Comparison of ENCODE assay signal across 8 cellular contexts in the genomic region with DNA sequence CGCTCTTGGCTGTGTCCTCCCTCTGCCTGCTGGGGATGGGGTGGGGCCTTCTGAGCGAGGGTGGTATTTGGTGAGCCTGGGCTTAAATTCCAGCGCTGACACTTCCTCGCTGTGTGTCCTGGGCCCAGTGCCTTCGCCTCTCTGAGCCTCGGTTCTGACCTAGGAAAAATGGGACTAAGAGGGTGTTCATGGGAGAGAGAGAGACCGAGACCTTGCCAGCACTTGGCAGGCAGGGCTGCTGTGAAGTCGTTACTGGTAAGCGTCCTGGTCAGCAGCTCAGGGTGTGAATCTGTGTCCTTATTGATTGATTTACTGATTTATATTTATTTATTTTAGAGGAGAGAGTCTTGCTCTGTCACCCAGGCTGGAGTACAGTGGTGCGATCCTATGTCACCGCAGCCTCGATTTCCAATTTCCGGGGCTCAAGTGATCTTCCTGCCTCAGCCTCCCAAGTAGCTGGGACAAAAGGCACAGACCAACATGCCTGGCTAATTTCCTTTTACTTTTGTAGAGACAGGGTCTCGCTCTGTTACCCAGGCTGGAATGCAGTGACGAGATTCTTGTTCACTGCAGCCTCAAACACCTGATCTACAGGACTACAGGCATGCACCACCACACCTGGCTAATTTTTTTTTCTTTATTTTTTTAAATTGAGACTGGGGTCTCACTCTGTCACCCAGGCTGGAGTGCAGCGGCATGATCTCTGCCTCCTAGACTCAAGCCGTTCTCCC. TPM values are rescaled to one million over a fixed set of nuclear protein-coding genes. Genes with fewer than 3 reads are reported as not detected.
DNase-seq lines count a peak whose midpoint lies in the region; ATAC-seq, FAIRE-seq and TF ChIP-seq lines count a peak whose summit lies in the region.

No MANE protein-coding gene starts in this region.

- H3K4me1 Mint-ChIP-seq in activated T-helper 1 cell treated with anti-CD3 and anti-CD28 coated beads, Interleukin-12 subunit alpha, Interleukin-12 subunit beta, Interleukin-2, Interleukin-4 antibody, amounts not matched to agents 30 ng/mL and 10 ng/mL and 1 ng/mL, durations not matched to agents 14 hours and 24 hours and 36 hours (ENCODE audit: low read depth): peaks cover 53% of the 10 kb centered on the region

- no peaks in the 10 kb centered on the region for H3K9me3 ChIP-seq in GM23248 (ENCODE audit: low read depth)
- H3K9me3 ChIP-seq in skeletal muscle tissue (ENCODE audit: control insufficient read depth in 3 of 3, low read length in 3 of 3): no peaks in the 10 kb centered on the region

- H3K9ac ChIP-seq in GM23248 (no peak overlapping the region), skeletal muscle tissue (ENCODE audit: low read depth in 1 of 3, low read length in 3 of 3) (peak overlapping the region in 2 of 3 donors; percentile 51 to 86)

- peak overlapping the region; percentile 72 for H3K4me2 ChIP-seq in GM23248 (ENCODE audit: unreplicated experiment)

- 58% methylated on average over 17 of the region's 17 CpGs for WGBS in GM23248 (ENCODE audit: low coverage in 1 of 2, low lambda C conversion rate in 2 of 2, missing lambda C conversion rate in 2 of 2), 2 experiments

- TF ChIP-seq CTCF in foreskin fibroblast (IDR thresholded peaks at IDR 0.05; ENCODE audit: low read depth, low read length): no peak

- ATAC-seq in HG02852 (IDR thresholded peaks at IDR 0.05; ENCODE audit: unreplicated experiment): no peak

- TF ChIP-seq POLR2A in GM12891 (IDR thresholded peaks at IDR 0.05; ENCODE audit: low read depth, low read length): no peak

- no peaks in the 10 kb centered on the region for H3K36me3 ChIP-seq in GM23248 (ENCODE audit: low read depth)
- H3K36me3 ChIP-seq in skeletal muscle tissue (ENCODE audit: control insufficient read depth in 3 of 3, insufficient read depth in 3 of 3, low read length in 3 of 3): peaks cover 0 to 2% (median 0%) of the 10 kb centered on the region in 3 donors

- peaks cover 10% of the 10 kb centered on the region for H3K36me3 Mint-ChIP-seq in activated T-helper 1 cell treated with anti-CD3 and anti-CD28 coated beads, Interleukin-12 subunit alpha, Interleukin-12 subunit beta, Interleukin-2, Interleukin-4 antibody, amounts not matched to agents 30 ng/mL and 10 ng/mL and 1 ng/mL, durations not matched to agents 14 hours and 24 hours and 36 hours (ENCODE audit: low read depth)

- H3K79me2 ChIP-seq in GM23248 (ENCODE audit: insufficient read depth): peaks cover 69% of the 10 kb centered on the region

- H3K4me3 Mint-ChIP-seq in activated T-helper 1 cell treated with anti-CD3 and anti-CD28 coated beads, Interleukin-12 subunit alpha, Interleukin-12 subunit beta, Interleukin-2, Interleukin-4 antibody, amounts not matched to agents 30 ng/mL and 10 ng/mL and 1 ng/mL, durations not matched to agents 14 hours and 24 hours and 36 hours: peak overlapping the region; percentile 84

- no peaks in the 10 kb centered on the region for H4K20me1 ChIP-seq in GM23248 (ENCODE audit: insufficient read depth)

- no peaks in the 10 kb centered on the region for H3K9me2 ChIP-seq in GM23248 (ENCODE audit: insufficient read depth)

- H3K27me3 Mint-ChIP-seq in activated T-helper 1 cell treated with anti-CD3 and anti-CD28 coated beads, Interleukin-12 subunit alpha, Interleukin-12 subunit beta, Interleukin-2, Interleukin-4 antibody, amounts not matched to agents 30 ng/mL and 10 ng/mL and 1 ng/mL, durations not matched to agents 14 hours and 24 hours and 36 hours (ENCODE audit: insufficient read depth): peaks cover 6% of the 10 kb centered on the region

- intact Hi-C loops in activated T-helper 1 cell treated with anti-CD3 and anti-CD28 coated beads, Interleukin-12 subunit alpha, Interleukin-12 subunit beta, Interleukin-2, Interleukin-4 antibody, amounts not matched to agents 30 ng/mL and 10 ng/mL and 1 ng/mL, durations not matched to agents 14 hours and 24 hours and 36 hours (cut with micrococcal nuclease): no loop called here

- H3K27me3 ChIP-seq in GM23248 (replicated peaks; ENCODE audit: insufficient read depth) (no peaks in the 10 kb centered on the region), skeletal muscle tissue (ENCODE audit: control insufficient read depth in 3 of 3, insufficient read depth in 3 of 3, low read length in 3 of 3) (peaks cover 0 to 9% (median 6%) of the 10 kb centered on the region in 3 donors)

- H3K27ac ChIP-seq in GM23248 (peak overlapping the region; percentile 75), skeletal muscle tissue (ENCODE audit: low read depth, low read length) (peak overlapping the region; percentile 45)

- H3K9me3 Mint-ChIP-seq in activated T-helper 1 cell treated with anti-CD3 and anti-CD28 coated beads, Interleukin-12 subunit alpha, Interleukin-12 subunit beta, Interleukin-2, Interleukin-4 antibody, amounts not matched to agents 30 ng/mL and 10 ng/mL and 1 ng/mL, durations not matched to agents 14 hours and 24 hours and 36 hours: no peaks in the 10 kb centered on the region

- peak overlapping the region; percentile 85 for H3K27ac Mint-ChIP-seq in activated T-helper 1 cell treated with anti-CD3 and anti-CD28 coated beads, Interleukin-12 subunit alpha, Interleukin-12 subunit beta, Interleukin-2, Interleukin-4 antibody, amounts not matched to agents 30 ng/mL and 10 ng/mL and 1 ng/mL, durations not matched to agents 14 hours and 24 hours and 36 hours

- no peak for FAIRE-seq in GM12891 (lab: Jason Lieb, UNC)

- peak overlapping the region; percentile 73; the same call in 1 of the 2 replicates for H2AFZ ChIP-seq in GM23248

- peak overlapping the region; percentile 82 for H3K4me3 ChIP-seq in GM23248
- H3K4me3 ChIP-seq in foreskin fibroblast (ENCODE audit: low read depth in 1 of 2, low read length in 2 of 2): peak overlapping the region; percentile 67 to 74
- H3K4me3 ChIP-seq in skeletal muscle tissue (ENCODE audit: low read length in 3 of 3): peak overlapping the region; percentile 22 to 77 (median 43)

- DNase-seq in GM23248 (no peak), foreskin fibroblast (no peak), NCI-H2196 treated with DMSO at 0.1 percent for 48 hours (lab: John Stamatoyannopoulos, UW; ENCODE audit: unreplicated experiment) (no peak), middle frontal gyrus (ENCODE audit: extremely low spot score, low spot score) (no peak), GM12891 (ENCODE audit: insufficient read length, low spot score) (no peak)
- no peak for DNase-seq in activated T-helper 1 cell treated with anti-CD3 and anti-CD28 coated beads, Interleukin-12 subunit alpha, Interleukin-12 subunit beta, Interleukin-2, Interleukin-4 antibody, amounts not matched to agents 30 ng/mL and 10 ng/mL and 1 ng/mL, durations not matched to agents 14 hours and 24 hours and 36 hours (ENCODE audit: low spot score)

- H3F3A ChIP-seq in GM23248 (ENCODE audit: insufficient read depth): peaks cover 16% of the 10 kb centered on the region

- peaks cover 14% of the 10 kb centered on the region for H3K4me1 ChIP-seq in GM23248 (ENCODE audit: insufficient read depth)
- H3K4me1 ChIP-seq in skeletal muscle tissue (ENCODE audit: control insufficient read depth in 3 of 3, insufficient read depth in 3 of 3, low read length in 3 of 3): peaks cover 27 to 30% (median 29%) of the 10 kb centered on the region in 3 donors

- in situ Hi-C loops in GM23248 (cut with MboI): no loop called here

TF ChIP-seq in GM12891, 5 proteins besides CTCF, POLR2A, EP300 and RAD21:
- TF ChIP-seq POLR2AphosphoS5 (IDR thresholded peaks at IDR 0.05; ENCODE audit: low read depth, low read length) (no peak), PAX5 (IDR thresholded peaks at IDR 0.05; ENCODE audit: insufficient read depth, low read length, severe bottlenecking) (no peak), TAF1 (IDR thresholded peaks at IDR 0.05; ENCODE audit: low read depth, low read length) (no peak), POU2F2 (IDR thresholded peaks at IDR 0.05; ENCODE audit: low read depth, low read length) (no peak), SPI1 (IDR thresholded peaks at IDR 0.05; ENCODE audit: low read depth, low read length) (no peak)

RNA-seq across cellular contexts. Expression of a gene that starts 2.4 kb away (rescaled TPM):
- total RNA-seq in GM23248 (2014; rRNA removed; shearing (Covaris generic)): 128 and 139 TPM in 2 replicates
- polyA plus RNA-seq in GM23248 (2016; fragmentation: Nextera tagmentation; extraction: Ambion mirVana): 47.2 and 56.4 TPM in 2 replicates
- total RNA-seq in activated T-helper 1 cell treated with anti-CD3 and anti-CD28 coated beads, Interleukin-12 subunit alpha, Interleukin-12 subunit beta, Interleukin-2, Interleukin-4 antibody, amounts not matched to agents 30 ng/mL and 10 ng/mL and 1 ng/mL, durations not matched to agents 14 hours and 24 hours and 36 hours: 151 and 180 TPM in 2 replicates
- 57.9 TPM for total RNA-seq in skeletal muscle tissue
- polyA plus RNA-seq in GM12891 (2012; ENCODE audit: low read depth, missing spikeins): 77.0 TPM

RNA-seq across cellular contexts. Expression of a gene that starts 16.3 kb away (rescaled TPM):
- total RNA-seq in GM23248 (2014; rRNA removed; shearing (Covaris generic)): 47.2 and 55.9 TPM in 2 replicates
- polyA plus RNA-seq in GM23248 (2016; fragmentation: Nextera tagmentation; extraction: Ambion mirVana): 57.7 and 58.7 TPM in 2 replicates
- 273 and 287 TPM in 2 replicates for total RNA-seq in activated T-helper 1 cell treated with anti-CD3 and anti-CD28 coated beads, Interleukin-12 subunit alpha, Interleukin-12 subunit beta, Interleukin-2, Interleukin-4 antibody, amounts not matched to agents 30 ng/mL and 10 ng/mL and 1 ng/mL, durations not matched to agents 14 hours and 24 hours and 36 hours
- 24.5 TPM for total RNA-seq in skeletal muscle tissue
- polyA plus RNA-seq in GM12891 (2012; ENCODE audit: low read depth, missing spikeins): 153 TPM

RNA-seq across cellular contexts. Expression of a gene that starts 39.7 kb away (rescaled TPM):
- 0.22 and 2.5 TPM in 2 replicates for total RNA-seq in GM23248 (2014; rRNA removed; shearing (Covaris generic))
- polyA plus RNA-seq in GM23248 (2016; fragmentation: Nextera tagmentation; extraction: Ambion mirVana): 0.79 and 0.80 TPM in 2 replicates
- total RNA-seq in activated T-helper 1 cell treated with anti-CD3 and anti-CD28 coated beads, Interleukin-12 subunit alpha, Interleukin-12 subunit beta, Interleukin-2, Interleukin-4 antibody, amounts not matched to agents 30 ng/mL and 10 ng/mL and 1 ng/mL, durations not matched to agents 14 hours and 24 hours and 36 hours: 0.44 and 0.78 TPM in 2 replicates
- not detected for total RNA-seq in skeletal muscle tissue
- polyA plus RNA-seq in GM12891 (2012; ENCODE audit: low read depth, missing spikeins): not detected

RNA-seq across cellular contexts. Expression of a gene that starts 54.2 kb away (rescaled TPM):
- 28.5 and 56.6 TPM in 2 replicates for total RNA-seq in GM23248 (2014; rRNA removed; shearing (Covaris generic))
- 56.6 and 58.4 TPM in 2 replicates for polyA plus RNA-seq in GM23248 (2016; fragmentation: Nextera tagmentation; extraction: Ambion mirVana)
- total RNA-seq in activated T-helper 1 cell treated with anti-CD3 and anti-CD28 coated beads, Interleukin-12 subunit alpha, Interleukin-12 subunit beta, Interleukin-2, Interleukin-4 antibody, amounts not matched to agents 30 ng/mL and 10 ng/mL and 1 ng/mL, durations not matched to agents 14 hours and 24 hours and 36 hours: 219 and 226 TPM in 2 replicates
- 32.4 TPM for total RNA-seq in skeletal muscle tissue
- polyA plus RNA-seq in GM12891 (2012; ENCODE audit: low read depth, missing spikeins): 59.8 TPM
